Comparison of ENCODE assay signal across 8 cellular contexts in the genomic region with DNA sequence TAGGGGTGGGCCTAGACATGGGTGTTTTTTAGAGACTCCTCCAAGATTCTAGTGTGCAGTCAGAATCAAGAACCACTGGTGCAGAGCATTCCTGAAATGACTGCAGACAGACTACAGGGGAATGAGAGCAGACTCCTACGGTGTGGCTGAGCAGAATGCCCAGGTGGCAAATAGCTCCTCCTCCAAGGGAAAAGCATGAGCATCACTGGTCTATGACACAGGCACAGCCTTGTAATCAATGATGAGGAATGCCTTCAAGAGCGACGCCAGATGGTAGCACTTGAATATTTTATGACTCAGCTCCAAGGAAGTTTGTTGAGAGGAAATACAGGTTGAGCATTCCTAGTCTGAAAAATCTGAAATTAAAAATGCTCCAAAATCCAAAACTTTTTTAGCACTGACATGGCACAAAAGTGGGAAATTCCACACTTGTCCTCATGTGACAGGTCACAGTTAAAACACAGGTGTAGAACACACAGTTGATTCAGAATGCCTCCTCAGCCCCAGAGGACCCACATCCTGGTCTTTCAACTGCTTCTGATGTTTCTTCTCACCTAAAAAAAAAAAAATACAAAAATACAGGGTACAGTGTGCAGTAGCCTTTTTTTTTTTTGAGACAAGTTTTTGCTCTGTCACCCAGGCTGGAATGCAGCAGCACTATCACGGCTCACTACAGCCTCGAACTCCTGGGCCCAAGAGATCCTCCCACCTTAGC. TPM values are rescaled to one million over a fixed set of nuclear protein-coding genes. Genes with fewer than 3 reads are reported as not detected.
A peak's percentile ranks its signal among the peaks of the same experiment; 100 is the strongest.
DNase-seq lines count a peak whose midpoint lies in the region; ATAC-seq and TF ChIP-seq lines count a peak whose summit lies in the region.

No MANE protein-coding gene starts in this region.

- no peaks in the 10 kb centered on the region for H3F3A ChIP-seq in MM.1S (ENCODE audit: insufficient read depth, low read length)

- H3K4me3 Mint-ChIP-seq in activated T-cell treated with anti-CD3 and anti-CD28 coated beads, Interleukin-2, amount 50 U/mL, for 24 hours: no peak overlapping the region

- H3K4me2 ChIP-seq in MM.1S (ENCODE audit: low read depth, low read length): no peak overlapping the region

- no peak overlapping the region for H3K9ac ChIP-seq in MM.1S (ENCODE audit: low read length)

- peaks cover 18% of the 10 kb centered on the region for H3K4me1 Mint-ChIP-seq in activated T-cell treated with anti-CD3 and anti-CD28 coated beads, Interleukin-2, amount 50 U/mL, for 24 hours (ENCODE audit: low read depth)

- peak; percentile 86 for DNase-seq in AG20443 (ENCODE audit: low spot score)
- peak; percentile 84 for DNase-seq in NCI-H69 (lab: John Stamatoyannopoulos, UW)
- DNase-seq in foreskin keratinocyte: peak; percentile 93 to 98
- no peak for DNase-seq in HEK293T (ENCODE audit: extremely low spot score)
- DNase-seq in activated T-cell treated with anti-CD3 and anti-CD28 coated beads, Interleukin-2, amount 50 U/mL, for 24 hours: no peak
- no peak for DNase-seq in MM.1S

- H3K79me2 ChIP-seq in MM.1S (ENCODE audit: low read length): no peaks in the 10 kb centered on the region

- CTCF ChIA-PET in HEK293T (lab: Yijun Ruan, JAX): interaction anchor here (0.7 kb wide), 1 partner anchor 523 kb away, joined by 3 read pairs; no protein-coding TSS in a partner anchor

- H3K36me3 ChIP-seq in MM.1S (replicated peaks; ENCODE audit: insufficient read depth, low read length): no peaks in the 10 kb centered on the region

- H3K27me3 Mint-ChIP-seq in activated T-cell treated with anti-CD3 and anti-CD28 coated beads, Interleukin-2, amount 50 U/mL, for 24 hours: no peaks in the 10 kb centered on the region

- peak; percentile 42 for ATAC-seq in GM21390 (IDR thresholded peaks at IDR 0.05; ENCODE audit: unreplicated experiment)
- peak; percentile 100 for ATAC-seq in foreskin keratinocyte
- ATAC-seq in GM19328 (IDR thresholded peaks at IDR 0.05; ENCODE audit: unreplicated experiment): no peak

- no peaks in the 10 kb centered on the region for H3K9me3 ChIP-seq in MM.1S (replicated peaks; ENCODE audit: insufficient read depth, low read length)

- no peaks in the 10 kb centered on the region for H3K36me3 Mint-ChIP-seq in activated T-cell treated with anti-CD3 and anti-CD28 coated beads, Interleukin-2, amount 50 U/mL, for 24 hours (ENCODE audit: low read depth)

- H3K4me1 ChIP-seq in foreskin keratinocyte (peaks cover 6% of the 10 kb centered on the region), MM.1S (ENCODE audit: low read length) (peaks cover 8% of the 10 kb centered on the region)

- H3K9me2 ChIP-seq in MM.1S (replicated peaks; ENCODE audit: insufficient read depth, low read length): no peaks in the 10 kb centered on the region

- peak; percentile 62 for TF ChIP-seq CTCF in foreskin keratinocyte (conservative IDR thresholded peaks at IDR 0.05)
- TF ChIP-seq CTCF in MM.1S (IDR thresholded peaks at IDR 0.05; ENCODE audit: low read length): no peak

- H3K27ac Mint-ChIP-seq in activated T-cell treated with anti-CD3 and anti-CD28 coated beads, Interleukin-2, amount 50 U/mL, for 24 hours: no peak overlapping the region

- no peaks in the 10 kb centered on the region for H3K27me3 ChIP-seq in foreskin keratinocyte
- H3K27me3 ChIP-seq in MM.1S (replicated peaks; ENCODE audit: insufficient read depth, low read length): no peaks in the 10 kb centered on the region

- no peaks in the 10 kb centered on the region for H3K9me3 Mint-ChIP-seq in activated T-cell treated with anti-CD3 and anti-CD28 coated beads, Interleukin-2, amount 50 U/mL, for 24 hours

- POLR2A ChIA-PET in HEK293T (lab: Yijun Ruan, JAX): interaction anchor here (1.3 kb wide), 1 partner anchor 10 kb away, joined by 4 read pairs; a partner anchor contains a TSS

- H2AFZ ChIP-seq in MM.1S (ENCODE audit: low read length): no peak overlapping the region

- H4K20me1 ChIP-seq in MM.1S (ENCODE audit: insufficient read depth, low read length): no peaks in the 10 kb centered on the region

- no peak overlapping the region for H3K27ac ChIP-seq in foreskin keratinocyte
- no peak overlapping the region for H3K27ac ChIP-seq in MM.1S (ENCODE audit: low read length)

- H3K4me3 ChIP-seq in MM.1S (ENCODE audit: low read length): no peak overlapping the region

TF ChIP-seq in HEK293T, 16 proteins besides CTCF, POLR2A, EP300 and RAD21:
- TF ChIP-seq ELF4 (IDR thresholded peaks at IDR 0.05) (no peak), FOXM1 (IDR thresholded peaks at IDR 0.05; ENCODE audit: borderline replicate concordance) (no peak), TARDBP (IDR thresholded peaks at IDR 0.05) (no peak), BHLHE40 (IDR thresholded peaks at IDR 0.05; ENCODE audit: borderline replicate concordance) (no peak), ZNF384 (IDR thresholded peaks at IDR 0.05) (no peak), SP1 (IDR thresholded peaks at IDR 0.05) (no peak), HDGF (IDR thresholded peaks at IDR 0.05; ENCODE audit: borderline replicate concordance) (no peak), CTBP1 (IDR thresholded peaks at IDR 0.05; ENCODE audit: borderline replicate concordance) (no peak), LEF1 (IDR thresholded peaks at IDR 0.05; ENCODE audit: borderline replicate concordance) (no peak), ARNT (IDR thresholded peaks at IDR 0.05) (no peak), FOXK2 (IDR thresholded peaks at IDR 0.05) (no peak), FOXA1 (IDR thresholded peaks at IDR 0.05) (no peak), L3MBTL2 (conservative IDR thresholded peaks at IDR 0.05) (no peak), NFRKB (IDR thresholded peaks at IDR 0.05) (no peak), SUZ12 (IDR thresholded peaks at IDR 0.05) (no peak)
- TF ChIP-seq, protein P1, sequence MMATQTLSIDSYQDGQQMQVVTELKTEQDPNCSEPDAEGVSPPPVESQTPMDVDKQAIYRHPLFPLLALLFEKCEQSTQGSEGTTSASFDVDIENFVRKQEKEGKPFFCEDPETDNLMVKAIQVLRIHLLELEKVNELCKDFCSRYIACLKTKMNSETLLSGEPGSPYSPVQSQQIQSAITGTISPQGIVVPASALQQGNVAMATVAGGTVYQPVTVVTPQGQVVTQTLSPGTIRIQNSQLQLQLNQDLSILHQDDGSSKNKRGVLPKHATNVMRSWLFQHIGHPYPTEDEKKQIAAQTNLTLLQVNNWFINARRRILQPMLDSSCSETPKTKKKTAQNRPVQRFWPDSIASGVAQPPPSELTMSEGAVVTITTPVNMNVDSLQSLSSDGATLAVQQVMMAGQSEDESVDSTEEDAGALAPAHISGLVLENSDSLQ (IDR thresholded peaks at IDR 0.05): no peak

RNA-seq across cellular contexts. Expression of a gene that starts 10.5 kb away (rescaled TPM):
- 7.9 and 8.7 TPM in 2 replicates for total RNA-seq in foreskin keratinocyte
- polyA plus RNA-seq in foreskin keratinocyte: 3.1 and 3.5 TPM in 2 replicates

Comparison
In these comparisons a context has a peak if more than half of its experiments do, and no peak if none do; other contexts are left out.
1. DNase-seq: peak in AG20443 (single experiment), NCI-H69 (single experiment) and foreskin keratinocyte (2 of 2); none in HEK293T (single experiment), activated T-cell treated with anti-CD3 and anti-CD28 coated beads, Interleukin-2, amount 50 U/mL, for 24 hours (single experiment) and MM.1S (single experiment).